ENCODE assay signal across 10 cellular contexts in genomic region chr12:113070117-113070906, GRCh38. TPM values are rescaled to one million over a fixed set of nuclear protein-coding genes. Genes with fewer than 3 reads are reported as not detected.
DNase-seq lines count a peak whose midpoint lies in the region; ATAC-seq, FAIRE-seq and TF ChIP-seq lines count a peak whose summit lies in the region.
"Had no signal": no experiment of that assay in that cellular context is flagged by ENCODE, and none has a peak within 500 bp of the region (broad histone marks: within the 10 kb centered on the region; RNA-seq: fewer than 3 reads in every experiment).

No MANE protein-coding gene starts in this region.

- H2BK12ac ChIP-seq in mesenchymal stem cell (ENCODE audit: low read length in 2 of 2): no peak overlapping the region

- no peak overlapping the region for H3K4ac ChIP-seq in mesenchymal stem cell (ENCODE audit: low read depth in 1 of 2, low read length in 2 of 2)

- H3K4me3 Mint-ChIP-seq in activated CD4-positive, alpha-beta T cell treated with anti-CD3 and anti-CD28 coated beads, Interleukin-2, amount 10 ng/mL, durations not matched to agents 24 days and 14 days: no peak overlapping the region
- H3K4me3 Mint-ChIP-seq in activated CD4-positive, alpha-beta T cell treated with anti-CD3 and anti-CD28 coated beads, Interleukin-2, amount 10 ng/mL, durations not matched to agents 7 days and 5 days: no peak overlapping the region
- H3K4me3 Mint-ChIP-seq in stimulated activated naive B cell treated with anti-CD40 and anti-IgM and Interleukin-4, amounts not matched to agents 10 μg/mL and 1 μg/mL and 100 μg/mL, for 72 hours: peak overlapping the region; percentile 68 to 80

- 21% methylated on average over 15 of the region's 15 CpGs for WGBS in GM12878 (ENCODE audit: insufficient coverage, insufficient replicate concordance, low lambda C conversion rate, missing lambda C conversion rate)
- 75% methylated on average over 15 of the region's 15 CpGs for WGBS in mesenchymal stem cell
- 55 to 63% (median 57%) methylated on average over 15 of the region's 15 CpGs for WGBS in ovary, 3 donors

- no peaks in the 10 kb centered on the region for H4K20me1 ChIP-seq in GM12878 (ENCODE audit: control insufficient read depth, insufficient read depth)

- H3K36me3 Mint-ChIP-seq in activated CD4-positive, alpha-beta T cell treated with anti-CD3 and anti-CD28 coated beads, Interleukin-2, amount 10 ng/mL, durations not matched to agents 24 days and 14 days (ENCODE audit: low read depth): no peaks in the 10 kb centered on the region
- H3K36me3 Mint-ChIP-seq in activated CD4-positive, alpha-beta T cell treated with anti-CD3 and anti-CD28 coated beads, Interleukin-2, amount 10 ng/mL, durations not matched to agents 7 days and 5 days (ENCODE audit: low read depth): no peaks in the 10 kb centered on the region
- H3K36me3 Mint-ChIP-seq in stimulated activated naive B cell treated with anti-CD40 and anti-IgM and Interleukin-4, amounts not matched to agents 10 μg/mL and 1 μg/mL and 100 μg/mL, for 72 hours: peaks cover 66% of the 10 kb centered on the region in 2 donors

- no peak overlapping the region for H3K23ac ChIP-seq in mesenchymal stem cell (ENCODE audit: low read length in 2 of 2)

- H4K8ac ChIP-seq in mesenchymal stem cell (ENCODE audit: low read length): no peak overlapping the region

- H3K9ac ChIP-seq in GM12878 (ENCODE audit: control insufficient read depth, insufficient read depth, low read length): peak overlapping the region; percentile 51
- no peak overlapping the region for H3K9ac ChIP-seq in mesenchymal stem cell (ENCODE audit: low read length)

- TF ChIP-seq POLR2A in GM12878 (IDR thresholded peaks at IDR 0.05; ENCODE audit: low read depth, low read length) (no peak), ovary (IDR thresholded peaks at IDR 0.05) (no peak)

- H3K27me3 Mint-ChIP-seq in activated CD4-positive, alpha-beta T cell treated with anti-CD3 and anti-CD28 coated beads, Interleukin-2, amount 10 ng/mL, durations not matched to agents 24 days and 14 days: no peaks in the 10 kb centered on the region
- no peaks in the 10 kb centered on the region for H3K27me3 Mint-ChIP-seq in activated CD4-positive, alpha-beta T cell treated with anti-CD3 and anti-CD28 coated beads, Interleukin-2, amount 10 ng/mL, durations not matched to agents 7 days and 5 days
- H3K27me3 Mint-ChIP-seq in stimulated activated naive B cell treated with anti-CD40 and anti-IgM and Interleukin-4, amounts not matched to agents 10 μg/mL and 1 μg/mL and 100 μg/mL, for 72 hours: no peaks in the 10 kb centered on the region

- no peak overlapping the region for H2AK5ac ChIP-seq in mesenchymal stem cell (ENCODE audit: low read length, severe bottlenecking)

- no peak overlapping the region for H3K4me3 ChIP-seq in GM12878
- H3K4me3 ChIP-seq in mesenchymal stem cell (ENCODE audit: insufficient read depth in 1 of 2, low read depth in 1 of 2, low read length in 2 of 2): no peak overlapping the region
- H3K4me3 ChIP-seq in ovary: no peak overlapping the region
- H3K4me3 ChIP-seq: cardiac muscle cell had no signal

- POLR2A ChIA-PET in activated CD4-positive, alpha-beta T cell treated with anti-CD3 and anti-CD28 coated beads, Interleukin-2, amount 10 ng/mL, durations not matched to agents 7 days and 5 days (lab: Charles Lee): no interaction called here
- POLR2A ChIA-PET in GM12878 (lab: Charles Lee): interaction anchor here (1.0 to 5.6 kb wide), 8 partner anchors 8 to 22 kb away, joined by 4 to 41 read pairs (median 6); no protein-coding TSS in a partner anchor

- H3K27me3 ChIP-seq in GM12878 (replicated peaks in 1 of 2; ENCODE audit: control insufficient read depth in 2 of 2, insufficient read depth in 2 of 2, low read length in 1 of 2) (no peaks in the 10 kb centered on the region), mesenchymal stem cell (ENCODE audit: control insufficient read depth in 1 of 2, insufficient read depth in 1 of 2, low read length in 2 of 2) (peaks cover 62 to 82% of the 10 kb centered on the region in 2 experiments), ovary (no peaks in the 10 kb centered on the region)
- H3K27me3 ChIP-seq: cardiac muscle cell had no signal

- TF ChIP-seq RAD21 in GM12878 (IDR thresholded peaks at IDR 0.05; ENCODE audit: insufficient read depth, low read depth, low read length): no peak

- TF ChIP-seq CTCF in GM12878 (IDR thresholded peaks at IDR 0.05 in 2 of 3, conservative IDR thresholded peaks at IDR 0.05 in 1 of 3; ENCODE audit: control insufficient read depth in 2 of 3, extremely low read depth in 1 of 3, insufficient read depth in 1 of 3, low read depth in 3 of 3, low read length in 3 of 3): no peak
- TF ChIP-seq CTCF in ovary (IDR thresholded peaks at IDR 0.05): no peak

- in situ Hi-C loops in GM12878 (cut with MboI): no loop called here

- peak; percentile 77 for ATAC-seq in GM12878
- ATAC-seq in stimulated activated naive B cell treated with anti-CD40 and anti-IgM and Interleukin-4, amounts not matched to agents 10 μg/mL and 1 μg/mL and 100 μg/mL, for 72 hours (replicated peaks): peak; percentile 72 to 79
- ATAC-seq: SK-N-SH treated with all-trans-retinoic acid at 6 μM for 48 hours had no signal

- SMC1A ChIA-PET in GM12878 (lab: Charles Lee; ENCODE audit: uncharacterized antibody, unreplicated experiment): interaction anchor here (0.8 to 7.3 kb wide), 14 partner anchors 8 to 163 kb away, joined by 3 to 83 read pairs (median 4); partner anchors contain the start of gene OAS1

- H3K79me2 ChIP-seq in GM12878 (ENCODE audit: control insufficient read depth, insufficient read depth, low read length): peaks cover 2% of the 10 kb centered on the region; the same call in 1 of the 2 replicates

- H2BK5ac ChIP-seq in mesenchymal stem cell (ENCODE audit: low read depth, low read length, poor library complexity, severe bottlenecking): no peak overlapping the region

- intact Hi-C loops in activated CD4-positive, alpha-beta T cell treated with anti-CD3 and anti-CD28 coated beads, Interleukin-2, amount 10 ng/mL, durations not matched to agents 24 days and 14 days (cut with micrococcal nuclease): no loop called here
- intact Hi-C loops in GM12878 (cut with micrococcal nuclease; ENCODE audit: unreplicated experiment): no loop called here
- intact Hi-C loops in ovary (cut with DNase I): no loop called here

- H3K4me2 ChIP-seq in GM12878 (ENCODE audit: control insufficient read depth, insufficient read depth) (peak overlapping the region; percentile 79), mesenchymal stem cell (ENCODE audit: low read length, poor library complexity, severe bottlenecking) (no peak overlapping the region)

- BruUV-seq in GM12878 (replicated peaks; lab: Mats Ljungman, UMichigan): TSS peak; percentile 10

- H3K36me3 ChIP-seq in GM12878 (ENCODE audit: control insufficient read depth in 2 of 2, insufficient read depth in 2 of 2, low read length in 1 of 2) (no peaks in the 10 kb centered on the region; a peak in 2 of 4 replicates), mesenchymal stem cell (ENCODE audit: control insufficient read depth in 1 of 2, insufficient read depth in 2 of 2, low read depth in 1 of 2, low read length in 2 of 2) (no peaks in the 10 kb centered on the region), ovary (no peaks in the 10 kb centered on the region)
- H3K36me3 ChIP-seq: cardiac muscle cell had no signal

- no peak overlapping the region for H2BK15ac ChIP-seq in mesenchymal stem cell (ENCODE audit: low read depth, poor library complexity, severe bottlenecking)

- RAD21 ChIA-PET in GM12878 (lab: Charles Lee; ENCODE audit: unreplicated experiment): interaction anchor here (0.9 to 7.1 kb wide), 9 partner anchors 8 to 104 kb away, joined by 3 to 84 read pairs (median 4); no protein-coding TSS in a partner anchor

- H3K27ac ChIP-seq in GM12878 (ENCODE audit: control insufficient read depth, insufficient read depth): peak overlapping the region; percentile 54
- H3K27ac ChIP-seq in mesenchymal stem cell (ENCODE audit: low read length, poor library complexity, severe bottlenecking): no peak overlapping the region
- H3K27ac ChIP-seq in ovary: no peak overlapping the region
- H3K27ac ChIP-seq: cardiac muscle cell had no signal

- no peak overlapping the region for H4K91ac ChIP-seq in mesenchymal stem cell (ENCODE audit: low read length)

- H3K4me1 Mint-ChIP-seq in activated CD4-positive, alpha-beta T cell treated with anti-CD3 and anti-CD28 coated beads, Interleukin-2, amount 10 ng/mL, durations not matched to agents 24 days and 14 days: peaks cover 10% of the 10 kb centered on the region
- peaks cover 18% of the 10 kb centered on the region for H3K4me1 Mint-ChIP-seq in activated CD4-positive, alpha-beta T cell treated with anti-CD3 and anti-CD28 coated beads, Interleukin-2, amount 10 ng/mL, durations not matched to agents 7 days and 5 days
- peaks cover 62 to 76% of the 10 kb centered on the region in 2 donors for H3K4me1 Mint-ChIP-seq in stimulated activated naive B cell treated with anti-CD40 and anti-IgM and Interleukin-4, amounts not matched to agents 10 μg/mL and 1 μg/mL and 100 μg/mL, for 72 hours

- no peaks in the 10 kb centered on the region for H3K9me3 ChIP-seq in GM12878 (replicated peaks; ENCODE audit: control insufficient read depth, insufficient read depth, low read length)
- H3K9me3 ChIP-seq in mesenchymal stem cell (ENCODE audit: control insufficient read depth, low read length): no peaks in the 10 kb centered on the region
- H3K9me3 ChIP-seq in ovary: no peaks in the 10 kb centered on the region

- H3K9me3 Mint-ChIP-seq in activated CD4-positive, alpha-beta T cell treated with anti-CD3 and anti-CD28 coated beads, Interleukin-2, amount 10 ng/mL, durations not matched to agents 24 days and 14 days: no peaks in the 10 kb centered on the region
- no peaks in the 10 kb centered on the region for H3K9me3 Mint-ChIP-seq in activated CD4-positive, alpha-beta T cell treated with anti-CD3 and anti-CD28 coated beads, Interleukin-2, amount 10 ng/mL, durations not matched to agents 7 days and 5 days
- no peaks in the 10 kb centered on the region for H3K9me3 Mint-ChIP-seq in stimulated activated naive B cell treated with anti-CD40 and anti-IgM and Interleukin-4, amounts not matched to agents 10 μg/mL and 1 μg/mL and 100 μg/mL, for 72 hours

- no peak overlapping the region for H2BK120ac ChIP-seq in mesenchymal stem cell (ENCODE audit: low read depth, low read length)

- FAIRE-seq in GM12878 (lab: Jason Lieb, UNC): peak; percentile 72
- FAIRE-seq in RCC 7860 (lab: Jason Lieb, UNC): no peak

- H3K27ac Mint-ChIP-seq in activated CD4-positive, alpha-beta T cell treated with anti-CD3 and anti-CD28 coated beads, Interleukin-2, amount 10 ng/mL, durations not matched to agents 24 days and 14 days: peak overlapping the region; percentile 54
- H3K27ac Mint-ChIP-seq in activated CD4-positive, alpha-beta T cell treated with anti-CD3 and anti-CD28 coated beads, Interleukin-2, amount 10 ng/mL, durations not matched to agents 7 days and 5 days: no peak overlapping the region
- peak overlapping the region; percentile 97 for H3K27ac Mint-ChIP-seq in stimulated activated naive B cell treated with anti-CD40 and anti-IgM and Interleukin-4, amounts not matched to agents 10 μg/mL and 1 μg/mL and 100 μg/mL, for 72 hours

- peak; percentile 71 for DNase-seq in activated CD4-positive, alpha-beta T cell treated with anti-CD3 and anti-CD28 coated beads, Interleukin-2, amount 10 ng/mL, durations not matched to agents 24 days and 14 days
- DNase-seq in activated CD4-positive, alpha-beta T cell treated with anti-CD3 and anti-CD28 coated beads, Interleukin-2, amount 10 ng/mL, durations not matched to agents 7 days and 5 days: no peak
- DNase-seq in MV-4-11 (lab: John Stamatoyannopoulos, UW) (peak; percentile 27), GM12878 (ENCODE audit: low read depth, low spot score) (no peak), mesenchymal stem cell (no peak), ovary (no peak), RCC 7860 (ENCODE audit: low spot score) (no peak)
- peak; percentile 83 for DNase-seq in stimulated activated naive B cell treated with anti-CD40 and anti-IgM and Interleukin-4, amounts not matched to agents 10 μg/mL and 1 μg/mL and 100 μg/mL, for 72 hours

- CTCF ChIA-PET in activated CD4-positive, alpha-beta T cell treated with anti-CD3 and anti-CD28 coated beads, Interleukin-2, amount 10 ng/mL, durations not matched to agents 7 days and 5 days (lab: Charles Lee): interaction anchor here (0.9 to 1.4 kb wide), 2 partner anchors 21 to 101 kb away, joined by 3 to 4 read pairs; no protein-coding TSS in a partner anchor
- CTCF ChIA-PET in GM12878 (lab: Yijun Ruan, JAX): interaction anchor here (1.0 to 4.9 kb wide), 10 partner anchors 9 to 167 kb away, joined by 3 to 40 read pairs (median 6); no protein-coding TSS in a partner anchor

- H2AFZ ChIP-seq in GM12878 (ENCODE audit: control insufficient read depth, low read depth, low read length) (peak overlapping the region; percentile 46), mesenchymal stem cell (ENCODE audit: low read depth, low read length) (no peak overlapping the region)

- peak; percentile 44 to 83; a peak in 2 of 4 replicates for TF ChIP-seq EP300 in GM12878 (IDR thresholded peaks at IDR 0.05; ENCODE audit: borderline replicate concordance in 1 of 2, control insufficient read depth in 1 of 2, low read depth in 2 of 2, low read length in 2 of 2)
- TF ChIP-seq EP300 in ovary (IDR thresholded peaks at IDR 0.05): no peak

- H3K4me1 ChIP-seq in GM12878 (ENCODE audit: control insufficient read depth, insufficient read depth, low read length) (peaks cover 56% of the 10 kb centered on the region), mesenchymal stem cell (ENCODE audit: control insufficient read depth, insufficient read depth, low read depth, low read length) (peaks cover 2% of the 10 kb centered on the region), ovary (ENCODE audit: insufficient read depth) (no peaks in the 10 kb centered on the region)

- H3K18ac ChIP-seq in mesenchymal stem cell (ENCODE audit: low read depth in 1 of 2, low read length in 2 of 2): no peak overlapping the region

- H3K79me1 ChIP-seq in mesenchymal stem cell (replicated peaks; ENCODE audit: low read length, poor library complexity, severe bottlenecking): no peaks in the 10 kb centered on the region

- no peak overlapping the region for H3K14ac ChIP-seq in mesenchymal stem cell (ENCODE audit: low read length in 2 of 2)

RNA-seq across cellular contexts. Expression of gene DTX1, which starts 13.8 kb away (rescaled TPM):
- total RNA-seq in activated CD4-positive, alpha-beta T cell treated with anti-CD3 and anti-CD28 coated beads, Interleukin-2, amount 10 ng/mL, durations not matched to agents 24 days and 14 days: 0.09 and 0.21 TPM in 2 replicates
- total RNA-seq in activated CD4-positive, alpha-beta T cell treated with anti-CD3 and anti-CD28 coated beads, Interleukin-2, amount 10 ng/mL, durations not matched to agents 7 days and 5 days: under 1 TPM; 0.15 to 0.25 TPM
- total RNA-seq in GM12878 (2013; cell fraction: nucleolus; rRNA removed): 57.9 and 66.9 TPM in 2 replicates
- total RNA-seq in GM12878 (2014; rRNA removed) (0.87 and 0.96 TPM in 2 replicates), GM12878 (2014; rRNA removed; fragmentation: Illumina TruSeq; extraction: Trizol) (0.37 and 0.49 TPM in 2 replicates), GM12878 (2021) (2.3 and 2.8 TPM in 2 replicates), ovary (1 to 10 TPM in 4 of 7 donors, under 1 TPM in 3; 0.56 to 5.5 (median 1.5) TPM)
- polyA plus RNA-seq in GM12878 (2011; ENCODE audit: low read depth): 5.6 TPM
- polyA plus RNA-seq in GM12878 (2011; rRNA removed) (0.62 and 0.83 TPM in 2 replicates), GM12878 (2014; fragmentation: Illumina TruSeq; extraction: Trizol) (0.46 and 1.1 TPM in 2 replicates), GM12878 (2014; fragmentation: Nextera tagmentation; extraction: Ambion mirVana) (under 1 TPM; 0.13 to 0.32 TPM), GM12878 (2014; rRNA removed) (1.2 and 1.3 TPM in 2 replicates), GM12878 (2016; fragmentation: Nextera tagmentation; extraction: Ambion mirVana) (under 1 TPM; 0.09 to 0.33 TPM), ovary (1 to 10 TPM; 2.1 to 2.4 TPM)
- polyA plus RNA-seq in GM12878 (2011; cell fraction: cytosol; rRNA removed): 1.3 and 1.5 TPM in 2 replicates
- polyA plus RNA-seq in GM12878 (2011; cell fraction: nucleus; rRNA removed): 2.7 and 3.1 TPM in 2 replicates
- 10.3 and 12.9 TPM in 2 replicates for polyA plus RNA-seq in GM12878 (2012)
- polyA minus RNA-seq in GM12878 (2011; rRNA and poly(A)+ RNA removed): 0.88 and 1.3 TPM in 2 replicates
- polyA minus RNA-seq in GM12878 (2011; cell fraction: cytosol; rRNA and poly(A)+ RNA removed): 0.52 and 1.1 TPM in 2 replicates
- polyA minus RNA-seq in GM12878 (2011; cell fraction: nucleus; rRNA and poly(A)+ RNA removed): 1.1 TPM in 2 replicates
- 0.01 TPM for polyA plus RNA-seq in mesenchymal stem cell (2013, experiment 1 of 2)
- not detected for polyA plus RNA-seq in mesenchymal stem cell (2013, experiment 2 of 2)

Comparison
In these comparisons a context has a peak if more than half of its experiments do, and no peak if none do; other contexts are left out.
1. DNase-seq: peak in activated CD4-positive, alpha-beta T cell treated with anti-CD3 and anti-CD28 coated beads, Interleukin-2, amount 10 ng/mL, durations not matched to agents 24 days and 14 days (single experiment), MV-4-11 (single experiment) and stimulated activated naive B cell treated with anti-CD40 and anti-IgM and Interleukin-4, amounts not matched to agents 10 μg/mL and 1 μg/mL and 100 μg/mL, for 72 hours (single experiment); none in activated CD4-positive, alpha-beta T cell treated with anti-CD3 and anti-CD28 coated beads, Interleukin-2, amount 10 ng/mL, durations not matched to agents 7 days and 5 days (single experiment), GM12878 (single experiment), mesenchymal stem cell (single experiment), ovary (0 of 5) and RCC 7860 (single experiment).
2. H3K4me3 Mint-ChIP-seq: peak in stimulated activated naive B cell treated with anti-CD40 and anti-IgM and Interleukin-4, amounts not matched to agents 10 μg/mL and 1 μg/mL and 100 μg/mL, for 72 hours (2 of 2); none in activated CD4-positive, alpha-beta T cell treated with anti-CD3 and anti-CD28 coated beads, Interleukin-2, amount 10 ng/mL, durations not matched to agents 24 days and 14 days (single experiment) and activated CD4-positive, alpha-beta T cell treated with anti-CD3 and anti-CD28 coated beads, Interleukin-2, amount 10 ng/mL, durations not matched to agents 7 days and 5 days (single experiment).